In the genomic region with DNA sequence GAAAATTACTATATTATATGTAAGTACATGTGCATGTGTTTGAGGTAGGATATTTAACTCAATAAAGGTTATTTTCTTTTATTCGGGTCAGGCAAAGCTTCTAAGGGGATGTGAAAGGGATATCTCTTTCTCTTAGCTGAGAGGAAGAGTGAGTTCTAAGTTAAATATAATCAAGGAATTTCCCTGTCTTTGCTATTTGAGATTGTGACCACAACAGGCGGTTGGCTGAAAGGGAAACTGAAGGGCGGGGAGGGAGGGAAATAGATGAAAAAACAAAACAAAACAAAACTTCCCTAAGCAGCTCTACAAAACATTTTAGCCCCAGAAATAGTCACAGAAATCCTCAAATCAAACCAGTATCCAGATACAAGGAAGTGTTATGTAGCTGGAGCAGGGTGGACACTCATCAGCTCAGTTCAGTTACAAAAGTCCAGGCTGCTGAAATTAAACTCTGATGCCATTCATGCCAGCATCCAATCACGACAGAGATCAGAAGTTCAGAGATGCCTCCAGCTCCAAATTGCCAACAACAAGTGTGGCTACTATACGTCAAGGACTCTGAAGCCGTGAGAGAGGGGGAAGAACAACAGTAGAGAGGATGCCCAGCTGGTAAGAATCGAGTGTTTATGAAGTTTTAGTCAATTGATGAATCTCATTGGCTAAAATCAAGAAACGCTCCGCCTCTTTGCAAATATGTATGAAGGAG, we compare ENCODE assay signal across 8 cellular contexts. TPM values are rescaled to one million over a fixed set of nuclear protein-coding genes. Genes with fewer than 3 reads are reported as not detected.
DNase-seq lines count a peak whose midpoint lies in the region; ATAC-seq and TF ChIP-seq lines count a peak whose summit lies in the region.

No MANE protein-coding gene starts in this region.

- 41 to 54% (median 46%) methylated on average over 9 of the region's 9 CpGs for WGBS in spleen, 5 donors

- TF ChIP-seq CTCF in RWPE1 (conservative IDR thresholded peaks at IDR 0.05; ENCODE audit: low read depth) = no peak
- no peak for TF ChIP-seq CTCF in spleen (IDR thresholded peaks at IDR 0.05 in 8 of 11, conservative IDR thresholded peaks at IDR 0.05 in 3 of 11)

- TF ChIP-seq POLR2A in spleen (IDR thresholded peaks at IDR 0.05) = no peak

- POLR2A ChIA-PET in RWPE1 (lab: Yijun Ruan, JAX; ENCODE audit: low non-redundant PET) = no interaction called here

- H3K9me3 ChIP-seq in spleen = no peaks in the 10 kb centered on the region

- peaks cover 0 to 14% (median 3%) of the 10 kb centered on the region in 6 donors for H3K4me1 ChIP-seq in spleen

- CTCF ChIA-PET in RWPE1 (lab: Yijun Ruan, JAX) = no interaction called here

- H3K4me3 ChIP-seq in spleen = peak overlapping the region in 1 of 8 donors; percentile 27

- intact Hi-C loops in left ventricle myocardium superior (cut with micrococcal nuclease) (no loop called here), spleen (cut with DNase I; ENCODE audit: low total_unique reads) (no loop called here)

- ATAC-seq in GM21528 (IDR thresholded peaks at IDR 0.05; ENCODE audit: low FRiP score, unreplicated experiment) (peak; percentile 68), left ventricle myocardium superior (peak; percentile 21)

- no peaks in the 10 kb centered on the region for H3K27me3 ChIP-seq in spleen (replicated peaks in 1 of 7)

- no peak overlapping the region for H3K27ac ChIP-seq in RWPE1
- H3K27ac ChIP-seq in spleen = peak overlapping the region in 1 of 8 donors; percentile 5

- peak; percentile 44 for DNase-seq in Daoy (ENCODE audit: low read depth)
- DNase-seq in M059J (ENCODE audit: low read depth) = peak; percentile 27
- no peak for DNase-seq in left ventricle myocardium superior
- no peak for DNase-seq in RWPE1 (ENCODE audit: low spot score)
- DNase-seq in stimulated activated CD4-positive, alpha-beta T cell treated with anti-CD3 and anti-CD28 coated beads, Interleukin-2, amount 100 ng/mL, for 48 hours = no peak
- DNase-seq in NCI-H1092 (lab: John Stamatoyannopoulos, UW) = no peak
- no peak for DNase-seq in spleen

- no peaks in the 10 kb centered on the region for H3K36me3 ChIP-seq in spleen

RNA-seq across cellular contexts. Expression of a gene that starts 0.4 kb away (rescaled TPM):
- total RNA-seq in Daoy (2014; rRNA removed; shearing (Covaris generic)) = 0.29 and 0.36 TPM in 2 replicates
- 0.07 TPM in 1 of 2 replicates, not detected in the other for total RNA-seq in M059J (2014; rRNA removed; shearing (Covaris generic))
- total RNA-seq in left ventricle myocardium superior (0.20 TPM), spleen (under 1 TPM; 0.09 to 0.68 (median 0.49) TPM)
- polyA plus RNA-seq in spleen = under 1 TPM; 0.10 to 0.11 (median 0.11) TPM

Comparison
In these comparisons a context has a peak if more than half of its experiments do, and no peak if none do; other contexts are left out.
1. DNase-seq: peak in Daoy (single experiment) and M059J (single experiment); none in left ventricle myocardium superior (single experiment), RWPE1 (single experiment), stimulated activated CD4-positive, alpha-beta T cell treated with anti-CD3 and anti-CD28 coated beads, Interleukin-2, amount 100 ng/mL, for 48 hours (0 of 2), NCI-H1092 (single experiment) and spleen (single experiment).